ENCODE assay signal across 19 cellular contexts in the genomic region with DNA sequence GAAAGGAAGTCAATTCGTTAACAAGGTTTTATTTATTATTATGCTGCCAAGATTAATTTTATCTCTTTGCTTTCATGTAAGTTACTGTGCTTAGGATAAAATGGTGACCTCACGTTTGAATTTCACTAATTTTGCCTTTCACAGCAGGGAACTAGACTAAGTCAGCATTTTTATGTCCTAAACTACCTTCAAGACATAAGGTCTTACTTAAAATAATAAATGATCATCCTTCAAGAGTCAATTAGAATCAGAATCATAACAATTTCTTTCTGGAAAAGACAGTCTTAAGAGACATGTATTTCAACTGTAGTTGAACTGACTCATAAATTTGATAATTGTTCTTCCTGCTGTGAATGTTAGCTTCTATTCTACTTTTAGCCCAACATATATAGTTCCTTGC.
DNase-seq lines count a peak whose midpoint lies in the region; ATAC-seq, FAIRE-seq and TF ChIP-seq lines count a peak whose summit lies in the region.
"Had no signal": no experiment of that assay in that cellular context is flagged by ENCODE, and none has a peak within 500 bp of the region (broad histone marks: within the 10 kb centered on the region; RNA-seq: fewer than 3 reads in every experiment).

No MANE protein-coding gene starts in this region.

- H3K36me3 Mint-ChIP-seq in nephron progenitor cell (ENCODE audit: low read depth) = peaks cover 17% of the 10 kb centered on the region
- H3K36me3 Mint-ChIP-seq: CD8-positive, alpha-beta T cell had no signal

- no peaks in the 10 kb centered on the region for H3K9me3 ChIP-seq in A549
- H3K9me3 ChIP-seq in HCT116 (ENCODE audit: control insufficient read depth in 1 of 2, insufficient read depth in 1 of 2, low read depth in 1 of 2, low read length in 2 of 2) = no peaks in the 10 kb centered on the region
- H3K9me3 ChIP-seq: HAP-1 had no signal

- CTCF ChIA-PET in A549 (lab: Yijun Ruan, JAX) = no interaction called here
- CTCF ChIA-PET in HCT116 (lab: Charles Lee) = no interaction called here

- TF ChIP-seq POLR2A in A549 (IDR thresholded peaks at IDR 0.05; ENCODE audit: low read length) (no peak), HCT116 (IDR thresholded peaks at IDR 0.05; ENCODE audit: borderline replicate concordance, extremely low read depth, insufficient read depth, insufficient read length) (no peak)

- 7% methylated on average over 2 of the region's 2 CpGs for WGBS in A549 (ENCODE audit: missing lambda C conversion rate)

- no peaks in the 10 kb centered on the region for H3K4me1 ChIP-seq in A549
- no peaks in the 10 kb centered on the region for H3K4me1 ChIP-seq in HCT116 (ENCODE audit: control insufficient read depth in 1 of 2, insufficient read depth in 2 of 2, low read length in 2 of 2)
- H3K4me1 ChIP-seq: HAP-1 had no signal

- H3K9me2 ChIP-seq in HCT116 (ENCODE audit: insufficient read depth) = peaks cover 2% of the 10 kb centered on the region; the same call in 1 of the 2 replicates

- H3K27ac ChIP-seq in A549 = no peak overlapping the region
- H3K27ac ChIP-seq in HCT116 (ENCODE audit: low read depth, low read length) = no peak overlapping the region
- H3K27ac ChIP-seq: BLaER1 treated with 17β-estradiol and CSF1 and Interleukin-3, amounts not matched to agents 10 nM and 100 nM had no signal

- no peak for TF ChIP-seq EP300 in A549 (IDR thresholded peaks at IDR 0.05)

- FAIRE-seq in A549 (lab: Jason Lieb, UNC) = peak; percentile 79
- no peak for FAIRE-seq in GM19239 (lab: Jason Lieb, UNC)
- FAIRE-seq: GM12878, H1 had no signal

- TF ChIP-seq RAD21 in A549 (conservative IDR thresholded peaks at IDR 0.05 in 1 of 2, IDR thresholded peaks at IDR 0.05 in 1 of 2) (no peak), HCT116 (IDR thresholded peaks at IDR 0.05; ENCODE audit: low read depth) (no peak)

- RAD21 ChIA-PET in HCT116 (lab: Charles Lee; ENCODE audit: low non-redundant PET in 1 of 2, low total read pairs in 2 of 2, uncharacterized antibody in 2 of 2, unreplicated experiment in 2 of 2) = no interaction called here

- H3K27ac Mint-ChIP-seq in nephron progenitor cell = no peak overlapping the region
- H3K27ac Mint-ChIP-seq: B cell; CD8-positive, alpha-beta T cell had no signal

- no peaks in the 10 kb centered on the region for H3K27me3 ChIP-seq in HCT116 (ENCODE audit: insufficient read depth, low read length)
- H3K27me3 ChIP-seq: BLaER1 treated with 17β-estradiol and CSF1 and Interleukin-3, amounts not matched to agents 10 nM and 100 nM had no signal

- intact Hi-C loops in HCT116 (cut with micrococcal nuclease) = no loop called here

- no peaks in the 10 kb centered on the region for H3K27me3 Mint-ChIP-seq in nephron progenitor cell (ENCODE audit: low read depth, poor library complexity)
- H3K27me3 Mint-ChIP-seq: B cell had no signal

- H3K9ac ChIP-seq in HCT116 (ENCODE audit: low read length) = no peak overlapping the region
- H3K9ac ChIP-seq: BLaER1 treated with 17β-estradiol and CSF1 and Interleukin-3, amounts not matched to agents 10 nM and 100 nM had no signal

- H3K4me3 Mint-ChIP-seq in nephron progenitor cell = no peak overlapping the region
- H3K4me3 Mint-ChIP-seq: B cell; CD8-positive, alpha-beta T cell had no signal

- TF ChIP-seq CTCF in A549 (IDR thresholded peaks at IDR 0.05) (no peak), HCT116 (IDR thresholded peaks at IDR 0.05 in 2 of 3, conservative IDR thresholded peaks at IDR 0.05 in 1 of 3; ENCODE audit: borderline replicate concordance in 1 of 3, insufficient read depth in 1 of 3, low read depth in 2 of 3, low read length in 2 of 3) (no peak), nephron progenitor cell (IDR thresholded peaks at IDR 0.05) (no peak)

- H4K20me1 ChIP-seq in HCT116 (ENCODE audit: insufficient read depth) = no peaks in the 10 kb centered on the region
- H4K20me1 ChIP-seq: BLaER1 treated with 17β-estradiol and CSF1 and Interleukin-3, amounts not matched to agents 10 nM and 100 nM had no signal

- H3K9me3 Mint-ChIP-seq in nephron progenitor cell = peaks cover 26% of the 10 kb centered on the region

- no peak overlapping the region for H3K4me2 ChIP-seq in A549
- H3K4me2 ChIP-seq in HCT116 (ENCODE audit: low read length) = no peak overlapping the region
- H3K4me2 ChIP-seq: BLaER1 treated with 17β-estradiol and CSF1 and Interleukin-3, amounts not matched to agents 10 nM and 100 nM had no signal

- DNase-seq in A549 (ENCODE audit: low read depth in 1 of 2, low spot score in 1 of 2) (no peak), HCT116 (ENCODE audit: low read depth, low spot score) (no peak), NCI-H2227 treated with DMSO at 0.1 percent for 48 hours (lab: John Stamatoyannopoulos, UW) (peak; percentile 51), brain pericyte (ENCODE audit: low read depth, low spot score) (peak; percentile 43), GM03348 (ENCODE audit: low spot score) (no peak), nephron progenitor cell (no peak), GM19239 (ENCODE audit: insufficient read length, low spot score) (no peak)
- no peak for DNase-seq in stimulated activated CD4-positive, alpha-beta T cell treated with anti-CD3 and anti-CD28 coated beads, Interleukin-4, amount 100 ng/mL, for 4 hours
- DNase-seq: 8988T; Calu3; CD8-positive, alpha-beta T cell; DMS79 treated with DMSO at 0.1 percent for 48 hours; GF-D8; KG1 had no signal

- ATAC-seq in A549 (no peak), HCT116 (no peak)
- ATAC-seq: CD8-positive, alpha-beta T cell; GM12878 had no signal

- H3K79me2 ChIP-seq in HCT116 (ENCODE audit: insufficient read depth, low read length) = no peaks in the 10 kb centered on the region

- peak overlapping the region; percentile 18 for H2AFZ ChIP-seq in HCT116 (ENCODE audit: low read depth, low read length, poor library complexity, severe bottlenecking)

- POLR2A ChIA-PET in A549 (lab: Yijun Ruan, JAX) (no interaction called here), HCT116 (lab: Charles Lee) (no interaction called here)

- no TSS peak for BruUV-seq in HCT116 (replicated peaks; lab: Mats Ljungman, UMichigan)

- H3K4me3 ChIP-seq in A549 = no peak overlapping the region
- no peak overlapping the region for H3K4me3 ChIP-seq in HCT116 (replicated peaks in 1 of 2; ENCODE audit: low read depth in 1 of 2, low read length in 2 of 2)
- H3K4me3 ChIP-seq: BLaER1 treated with 17β-estradiol and CSF1 and Interleukin-3, amounts not matched to agents 10 nM and 100 nM; GM12878; HAP-1 had no signal

- no peaks in the 10 kb centered on the region for H3K36me3 ChIP-seq in HCT116 (ENCODE audit: control insufficient read depth in 1 of 2, insufficient read depth in 2 of 2, low read length in 2 of 2)
- H3K36me3 ChIP-seq: BLaER1 treated with 17β-estradiol and CSF1 and Interleukin-3, amounts not matched to agents 10 nM and 100 nM; HAP-1 had no signal

- peaks cover 33% of the 10 kb centered on the region for H3K4me1 Mint-ChIP-seq in nephron progenitor cell
- H3K4me1 Mint-ChIP-seq: B cell had no signal

TF ChIP-seq in A549, 52 proteins besides CTCF, POLR2A, EP300 and RAD21 (continues in another document):
- TF ChIP-seq, protein P1, sequence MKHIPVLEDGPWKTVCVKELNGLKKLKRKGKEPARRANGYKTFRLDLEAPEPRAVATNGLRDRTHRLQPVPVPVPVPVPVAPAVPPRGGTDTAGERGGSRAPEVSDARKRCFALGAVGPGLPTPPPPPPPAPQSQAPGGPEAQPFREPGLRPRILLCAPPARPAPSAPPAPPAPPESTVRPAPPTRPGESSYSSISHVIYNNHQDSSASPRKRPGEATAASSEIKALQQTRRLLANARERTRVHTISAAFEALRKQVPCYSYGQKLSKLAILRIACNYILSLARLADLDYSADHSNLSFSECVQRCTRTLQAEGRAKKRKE (CRISPR knock-in tag; IDR thresholded peaks at IDR 0.05; ENCODE audit: low read depth) = no peak
- TF ChIP-seq, protein P2, sequence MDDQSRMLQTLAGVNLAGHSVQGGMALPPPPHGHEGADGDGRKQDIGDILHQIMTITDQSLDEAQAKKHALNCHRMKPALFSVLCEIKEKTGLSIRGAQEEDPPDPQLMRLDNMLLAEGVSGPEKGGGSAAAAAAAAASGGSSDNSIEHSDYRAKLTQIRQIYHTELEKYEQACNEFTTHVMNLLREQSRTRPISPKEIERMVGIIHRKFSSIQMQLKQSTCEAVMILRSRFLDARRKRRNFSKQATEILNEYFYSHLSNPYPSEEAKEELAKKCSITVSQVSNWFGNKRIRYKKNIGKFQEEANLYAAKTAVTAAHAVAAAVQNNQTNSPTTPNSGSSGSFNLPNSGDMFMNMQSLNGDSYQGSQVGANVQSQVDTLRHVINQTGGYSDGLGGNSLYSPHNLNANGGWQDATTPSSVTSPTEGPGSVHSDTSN (IDR thresholded peaks at IDR 0.05) = no peak
- no peak for TF ChIP-seq ZC3H11A (IDR thresholded peaks at IDR 0.05)

TF ChIP-seq in HCT116, 20 proteins besides CTCF, POLR2A, EP300 and RAD21:
- TF ChIP-seq POLR2AphosphoS5 (IDR thresholded peaks at IDR 0.05; ENCODE audit: low read depth, low read length) (no peak), EGR1 (IDR thresholded peaks at IDR 0.05; ENCODE audit: low read depth) (no peak), FOSL1 (IDR thresholded peaks at IDR 0.05; ENCODE audit: low read depth) (no peak)

Comparison
In these comparisons a context has a peak if more than half of its experiments do, and no peak if none do; other contexts are left out.
1. DNase-seq: peak in NCI-H2227 treated with DMSO at 0.1 percent for 48 hours (single experiment) and brain pericyte (single experiment); none in A549 (0 of 2), HCT116 (single experiment), stimulated activated CD4-positive, alpha-beta T cell treated with anti-CD3 and anti-CD28 coated beads, Interleukin-4, amount 100 ng/mL, for 4 hours (0 of 2), GM03348 (single experiment), nephron progenitor cell (single experiment) and GM19239 (single experiment).